9 cellular contexts compared by ENCODE assay signal in genomic region chr2:38835015-38835601, GRCh38. TPM values are rescaled to one million over a fixed set of nuclear protein-coding genes. Genes with fewer than 3 reads are reported as not detected.
DNase-seq lines count a peak whose midpoint lies in the region; ATAC-seq and TF ChIP-seq lines count a peak whose summit lies in the region.
"Had no signal": no experiment of that assay in that cellular context is flagged by ENCODE, and none has a peak within 500 bp of the region (broad histone marks: within the 10 kb centered on the region; RNA-seq: fewer than 3 reads in every experiment).

No MANE protein-coding gene starts in this region.

- no peaks in the 10 kb centered on the region for H3K79me2 ChIP-seq in neural cell (replicated peaks; ENCODE audit: insufficient read depth, low read length)

- H3K27ac ChIP-seq in brain microvascular endothelial cell (no peak overlapping the region), neural cell (ENCODE audit: low read length) (no peak overlapping the region)

- H3K9me3 ChIP-seq in neural cell (ENCODE audit: low read length): no peaks in the 10 kb centered on the region

- peaks cover 11% of the 10 kb centered on the region for H3K36me3 ChIP-seq in brain microvascular endothelial cell (replicated peaks)
- no peaks in the 10 kb centered on the region for H3K36me3 ChIP-seq in neural cell (ENCODE audit: insufficient read depth, low read length)

- DNase-seq in NCI-H1417 (lab: John Stamatoyannopoulos, UW) (peak; percentile 22 to 74 (median 32)), NCI-H1417 treated with DMSO at 0.1 percent for 48 hours (lab: John Stamatoyannopoulos, UW) (no peak), NCI-H146 (lab: John Stamatoyannopoulos, UW) (peak; percentile 28), brain microvascular endothelial cell (peak; percentile 6), posterior cingulate gyrus (no peak)
- DNase-seq: activated naive CD8-positive, alpha-beta T cell treated with anti-CD3 and anti-CD28 coated beads, Interleukin-2, amount 50 U/mL, for 24 hours had no signal

- peak; percentile 20 for TF ChIP-seq RAD21 in neural cell (conservative IDR thresholded peaks at IDR 0.05)

- H3K27me3 ChIP-seq in brain microvascular endothelial cell (replicated peaks) (no peaks in the 10 kb centered on the region), neural cell (ENCODE audit: insufficient read depth, low read depth, low read length) (no peaks in the 10 kb centered on the region)

- H3F3A ChIP-seq in neural cell (ENCODE audit: insufficient read depth, low read length, poor library complexity, severe bottlenecking): no peaks in the 10 kb centered on the region

- ATAC-seq in HG02870 (IDR thresholded peaks at IDR 0.05; ENCODE audit: unreplicated experiment) (no peak), HG03571 (IDR thresholded peaks at IDR 0.05; ENCODE audit: unreplicated experiment) (no peak)

- TF ChIP-seq CTCF in brain microvascular endothelial cell (IDR thresholded peaks at IDR 0.05; ENCODE audit: low read depth, low read length, missing control alignments) (peak; percentile 34), neural cell (IDR thresholded peaks at IDR 0.05; ENCODE audit: poor library complexity, severe bottlenecking) (peak; percentile 45)

- H3K4me3 ChIP-seq in brain microvascular endothelial cell (ENCODE audit: low read depth, low read length): no peak overlapping the region
- H3K4me3 ChIP-seq in neural cell (ENCODE audit: low read length): no peak overlapping the region

- no peak overlapping the region for H2AFZ ChIP-seq in neural cell (ENCODE audit: low read depth, low read length)

- TF ChIP-seq EP300 in neural cell (conservative IDR thresholded peaks at IDR 0.05; ENCODE audit: poor library complexity, severe bottlenecking): no peak

- no peak overlapping the region for H3K9ac ChIP-seq in neural cell (ENCODE audit: low read length)

- in situ Hi-C loops in brain microvascular endothelial cell (cut with HindIII; ENCODE audit: low pct_ligation_motif_present, low sequenced_read_pairs): no loop called here

- no peaks in the 10 kb centered on the region for H4K20me1 ChIP-seq in neural cell (ENCODE audit: insufficient read depth)

- no peak overlapping the region for H3K4me2 ChIP-seq in neural cell (ENCODE audit: low read length)

- no peaks in the 10 kb centered on the region for H3K9me2 ChIP-seq in neural cell (ENCODE audit: insufficient read depth, low read length)

- intact Hi-C loops in posterior cingulate gyrus (cut with DNase I): no loop called here

TF ChIP-seq in neural cell, 6 proteins besides CTCF, POLR2A, EP300 and RAD21:
- TF ChIP-seq SMC3 (conservative IDR thresholded peaks at IDR 0.05; ENCODE audit: poor library complexity): peak; percentile 36
- no peak for TF ChIP-seq MXI1 (conservative IDR thresholded peaks at IDR 0.05; ENCODE audit: poor library complexity, severe bottlenecking)

RNA-seq across cellular contexts. Expression of gene DHX57, which starts 40.6 kb away (rescaled TPM):
- 44.0 and 45.2 TPM in 2 replicates for polyA plus RNA-seq in neural cell
- 70.4 and 78.3 TPM in 2 replicates for polyA minus RNA-seq in neural cell

RNA-seq across cellular contexts. Expression of gene MORN2, which starts 40.7 kb away (rescaled TPM):
- polyA plus RNA-seq in neural cell: 114 and 116 TPM in 2 replicates
- 28.0 and 38.9 TPM in 2 replicates for polyA minus RNA-seq in neural cell

RNA-seq across cellular contexts. Expression of gene ARHGEF33, which starts 54.6 kb away (rescaled TPM):
- polyA plus RNA-seq in neural cell: 1.5 and 2.5 TPM in 2 replicates
- polyA minus RNA-seq in neural cell: 3.4 and 3.6 TPM in 2 replicates

RNA-seq across cellular contexts. Expression of gene GEMIN6, which starts 57.1 kb away (rescaled TPM):
- 8.7 and 12.4 TPM in 2 replicates for polyA plus RNA-seq in neural cell
- polyA minus RNA-seq in neural cell: 8.3 and 10.1 TPM in 2 replicates

Comparison
In these comparisons a context has a peak if more than half of its experiments do, and no peak if none do; other contexts are left out.
1. DNase-seq: peak in NCI-H1417 (3 of 3), NCI-H146 (single experiment) and brain microvascular endothelial cell (single experiment); none in NCI-H1417 treated with DMSO at 0.1 percent for 48 hours (single experiment) and posterior cingulate gyrus (0 of 10).